5 cellular contexts compared by ENCODE assay signal in the genomic region with DNA sequence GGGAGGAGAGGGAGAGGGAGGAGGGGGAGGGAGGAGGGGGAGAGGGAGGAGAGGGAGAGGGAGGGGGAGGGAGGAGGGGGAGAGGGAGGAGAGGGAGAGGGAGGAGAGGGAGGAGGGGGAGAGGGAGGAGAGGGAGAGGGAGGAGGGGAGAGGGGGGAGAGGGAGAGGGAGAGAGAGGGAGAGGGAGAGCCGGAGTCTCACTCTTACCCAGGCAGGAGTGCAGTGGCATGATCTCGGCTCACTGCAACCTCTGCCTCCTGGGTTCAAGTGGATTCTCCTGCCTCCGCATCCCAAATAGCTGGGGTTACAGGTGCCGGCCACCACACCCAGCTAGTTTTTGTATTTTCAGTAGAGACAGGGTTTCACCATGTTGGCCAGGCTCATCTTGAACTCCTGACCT. TPM values are rescaled to one million over a fixed set of nuclear protein-coding genes. Genes with fewer than 3 reads are reported as not detected.
DNase-seq lines count a peak whose midpoint lies in the region; ATAC-seq, FAIRE-seq and TF ChIP-seq lines count a peak whose summit lies in the region.
"Not testable (repeated sequence)": the region's sequence is repeated elsewhere in the genome, so short reads cannot be mapped to it uniquely, and the experiment has no call there.

No MANE protein-coding gene starts in this region.

- not testable (repeated sequence) for ATAC-seq in HepG2; memory B cell (ENCODE audit: low read depth)

- POLR2A ChIA-PET in HepG2 (lab: Yijun Ruan, JAX) = not testable (repeated sequence)

- not testable (repeated sequence) for FAIRE-seq in HepG2 (lab: Jason Lieb, UNC)

- H4K20me1 ChIP-seq in Karpas-422 (ENCODE audit: insufficient read depth, low read depth, low read length); HepG2 (ENCODE audit: insufficient read depth, low read length): not testable (repeated sequence)

- not testable (repeated sequence) for H3K4me3 ChIP-seq in Karpas-422 (ENCODE audit: low read length); HepG2 (replicated peaks in 1 of 3; ENCODE audit: insufficient read depth in 1 of 3, low read depth in 2 of 3, low read length in 3 of 3)

- H2AFZ ChIP-seq in Karpas-422 (ENCODE audit: low read length); HepG2 (ENCODE audit: low read length): not testable (repeated sequence)

- intact Hi-C loops in HepG2 (cut with micrococcal nuclease; ENCODE audit: unreplicated experiment) = not testable (repeated sequence)

- peak; percentile 5 for DNase-seq in GOT3 (lab: John Stamatoyannopoulos, UW)
- peak; percentile 37 for DNase-seq in Karpas-422
- peak; percentile 9 for DNase-seq in left kidney (ENCODE audit: low read depth, low spot score)
- not testable (repeated sequence) for DNase-seq in HepG2 (ENCODE audit: low spot score); memory B cell (ENCODE audit: low spot score in 2 of 2)

- not testable (repeated sequence) for TF ChIP-seq CTCF in HepG2 (CRISPR knock-in tag; IDR thresholded peaks at IDR 0.05)

- CTCF ChIA-PET in HepG2 (lab: Yijun Ruan, JAX; ENCODE audit: low intra/inter-chr PET ratio, low total read pairs) = not testable (repeated sequence)

- not testable (repeated sequence) for H3K9me3 Mint-ChIP-seq in memory B cell

- TF ChIP-seq EP300 in HepG2 (IDR thresholded peaks at IDR 0.05; ENCODE audit: low read depth in 2 of 2, low read length in 2 of 2); HepG2 (CRISPR knock-in tag; IDR thresholded peaks at IDR 0.05; ENCODE audit: borderline replicate concordance): not testable (repeated sequence)

- not testable (repeated sequence) for H3K4me3 Mint-ChIP-seq in memory B cell

- not testable (repeated sequence) for H3K9me3 ChIP-seq in Karpas-422 (ENCODE audit: low read length); HepG2 (ENCODE audit: low read length)

- H3K4me2 ChIP-seq in Karpas-422 (ENCODE audit: low read depth, low read length, poor library complexity, severe bottlenecking); HepG2 (ENCODE audit: low read depth, low read length): not testable (repeated sequence)

- not testable (repeated sequence) for H3K79me2 ChIP-seq in Karpas-422 (ENCODE audit: low read length); HepG2 (ENCODE audit: insufficient read depth, low read length)

- not testable (repeated sequence) for H3K27me3 Mint-ChIP-seq in memory B cell

- not testable (repeated sequence) for TF ChIP-seq POLR2A in HepG2 (IDR thresholded peaks at IDR 0.05; ENCODE audit: insufficient read depth in 1 of 2, low read depth in 2 of 2, low read length in 2 of 2)

- not testable (repeated sequence) for TF ChIP-seq RAD21 in HepG2 (CRISPR knock-in tag; IDR thresholded peaks at IDR 0.05)

- BruUV-seq in HepG2 (replicated peaks; lab: Mats Ljungman, UMichigan) = not testable (repeated sequence)

- peaks cover 15% of the 10 kb centered on the region for H3K36me3 Mint-ChIP-seq in memory B cell

- not testable (repeated sequence) for H3K9ac ChIP-seq in Karpas-422 (ENCODE audit: low read length); HepG2 (ENCODE audit: insufficient read depth, low read depth, low read length)

- peak overlapping the region; percentile 47 for H3K27ac Mint-ChIP-seq in memory B cell

- in situ Hi-C loops in HepG2 (cut with HindIII; ENCODE audit: extremely low pct_ligation_motif_present, low pct_unique_long_range_greater_than_20kb) = not testable (repeated sequence)

- H3K27ac ChIP-seq in Karpas-422 (ENCODE audit: low read length); HepG2 (ENCODE audit: extremely low read length, insufficient read depth, low read length): not testable (repeated sequence)

- H3K9me2 ChIP-seq in Karpas-422 (replicated peaks; ENCODE audit: insufficient read depth, low read length) = not testable (repeated sequence)

- H3K4me1 Mint-ChIP-seq in memory B cell = not testable (repeated sequence)

- WGBS in HepG2 (ENCODE audit: low lambda C conversion rate) = 88% methylated on average over 4 of the region's 4 CpGs

- not testable (repeated sequence) for H3K27me3 ChIP-seq in Karpas-422 (ENCODE audit: low read length); HepG2 (ENCODE audit: control insufficient read depth in 1 of 2, insufficient read depth in 2 of 2, low read length in 2 of 2)

- not testable (repeated sequence) for H3K4me1 ChIP-seq in Karpas-422 (ENCODE audit: low read length); HepG2 (ENCODE audit: insufficient read depth, low read length)

- H3K36me3 ChIP-seq in Karpas-422 (ENCODE audit: insufficient read depth, low read length) (peaks cover 25% of the 10 kb centered on the region), HepG2 (replicated peaks in 1 of 2; ENCODE audit: control insufficient read depth in 1 of 2, insufficient read depth in 2 of 2, low read length in 2 of 2) (peaks cover 8 to 14% of the 10 kb centered on the region in 2 experiments)

TF ChIP-seq in HepG2, 621 proteins besides CTCF, POLR2A, EP300 and RAD21:
- TF ChIP-seq PCBP1 (IDR thresholded peaks at IDR 0.05; ENCODE audit: borderline replicate concordance, low read depth, low read length) = 0 out of 2 replicates have a peak, but pooled peaks have one; percentile 67
- peak; percentile 66 for TF ChIP-seq PCBP2 (optimal IDR thresholded peaks at IDR 0.05; ENCODE audit: low read depth, low read length, poor library complexity, severe bottlenecking)
- peak; percentile 84 for TF ChIP-seq HNRNPK (IDR thresholded peaks at IDR 0.05; ENCODE audit: low read depth, low read length, poor library complexity, severe bottlenecking)

RNA-seq across cellular contexts. Expression of a gene that starts 36.4 kb away (rescaled TPM):
- total RNA-seq in Karpas-422 (2014; rRNA removed; shearing (Covaris generic); ENCODE audit: low replicate concordance) = 25.7 and 45.5 TPM in 2 replicates
- total RNA-seq in HepG2 (2016; rRNA removed; fragmentation: Illumina TruSeq; extraction: Trizol) = 37.1 and 45.0 TPM in 2 replicates
- total RNA-seq in HepG2 (2016; cell fraction: cytosol; rRNA removed; fragmentation: Illumina TruSeq; extraction: Trizol; ENCODE audit: low read depth) = 5.3 and 7.1 TPM in 2 replicates
- total RNA-seq in HepG2 (2016; cell fraction: insoluble cytoplasmic fraction; rRNA removed; fragmentation: Illumina TruSeq; extraction: Trizol) = 37.1 and 40.4 TPM in 2 replicates
- total RNA-seq in HepG2 (2016; cell fraction: membrane; rRNA removed; fragmentation: Illumina TruSeq; extraction: Trizol) = 16.1 and 20.2 TPM in 2 replicates
- total RNA-seq in HepG2 (2016; cell fraction: nucleus; rRNA removed; fragmentation: Illumina TruSeq; extraction: Trizol) = 100 TPM in 2 replicates
- polyA plus RNA-seq in HepG2 (2011; rRNA removed) = 54.6 and 70.9 TPM in 2 replicates
- 20.1 and 29.0 TPM in 2 replicates for polyA plus RNA-seq in HepG2 (2011; cell fraction: cytosol; rRNA removed)
- polyA plus RNA-seq in HepG2 (2011; cell fraction: nucleus; rRNA removed) = 53.4 and 70.4 TPM in 2 replicates
- 46.6 and 50.5 TPM in 2 replicates for polyA plus RNA-seq in HepG2 (2012)
- 4.2 and 4.3 TPM in 2 replicates for polyA plus RNA-seq in HepG2 (2016; cell fraction: cytosol; fragmentation: Illumina TruSeq; extraction: Trizol; ENCODE audit: low read depth)
- polyA plus RNA-seq in HepG2 (2016; cell fraction: insoluble cytoplasmic fraction; fragmentation: Illumina TruSeq; extraction: Trizol; ENCODE audit: low read depth) = 48.3 and 54.3 TPM in 2 replicates
- 11.1 and 13.9 TPM in 2 replicates for polyA plus RNA-seq in HepG2 (2016; cell fraction: membrane; fragmentation: Illumina TruSeq; extraction: Trizol; ENCODE audit: low read depth)
- 129 and 135 TPM in 2 replicates for polyA plus RNA-seq in HepG2 (2016; cell fraction: nucleus; fragmentation: Illumina TruSeq; extraction: Trizol; ENCODE audit: insufficient read depth, low read depth)
- polyA minus RNA-seq in HepG2 (2011; rRNA and poly(A)+ RNA removed; ENCODE audit: low replicate concordance) = 37.4 and 45.1 TPM in 2 replicates
- polyA minus RNA-seq in HepG2 (2011; cell fraction: cytosol; rRNA and poly(A)+ RNA removed) = 20.8 and 30.1 TPM in 2 replicates
- polyA minus RNA-seq in HepG2 (2011; cell fraction: nucleus; rRNA and poly(A)+ RNA removed) = 289 and 299 TPM in 2 replicates
